8 cellular contexts compared by ENCODE assay signal in the genomic region with DNA sequence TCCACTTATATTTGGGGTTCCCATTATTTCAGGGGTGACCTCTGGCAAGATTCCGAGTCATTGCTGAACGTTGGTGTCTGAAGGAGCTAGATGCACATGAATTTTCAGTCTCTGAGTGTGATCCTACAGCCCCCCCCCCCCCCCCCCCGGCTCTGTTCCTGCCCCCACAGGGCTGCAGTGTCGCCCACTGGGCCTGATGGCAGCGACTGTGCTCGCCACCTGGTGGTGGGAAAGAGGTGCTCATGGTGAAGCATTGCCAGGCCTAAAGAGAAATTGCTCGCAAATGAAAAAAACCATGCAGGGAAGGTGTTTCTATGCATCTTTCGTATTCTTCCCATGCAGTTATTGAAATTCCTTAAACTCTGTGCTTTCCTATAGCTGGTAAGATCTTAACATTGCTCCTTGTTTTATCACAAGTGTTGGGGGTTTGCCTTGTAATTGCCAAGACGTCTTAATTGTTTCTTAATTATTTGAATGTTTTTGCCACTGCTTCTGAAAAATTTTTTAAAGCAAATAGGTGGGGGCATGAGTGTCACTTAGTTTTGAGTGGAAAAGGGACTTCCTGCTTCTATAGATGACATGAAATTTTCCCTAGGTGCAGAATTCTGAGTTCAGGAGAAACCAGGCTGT.
DNase-seq lines count a peak whose midpoint lies in the region; ATAC-seq and TF ChIP-seq lines count a peak whose summit lies in the region.

No MANE protein-coding gene starts in this region.

- H3K9me3 Mint-ChIP-seq in mesothelial cell of epicardium = no peaks in the 10 kb centered on the region

- H3K27me3 ChIP-seq in WERI-Rb-1 (ENCODE audit: insufficient read depth, low read depth, severe bottlenecking) = no peaks in the 10 kb centered on the region

- H3K4me3 ChIP-seq in WERI-Rb-1 (ENCODE audit: low read depth, low read length) (no peak overlapping the region), coronary artery (no peak overlapping the region)

- peak; percentile 74 for TF ChIP-seq CTCF in LNCAP (IDR thresholded peaks at IDR 0.05)
- TF ChIP-seq CTCF in WERI-Rb-1 (IDR thresholded peaks at IDR 0.05; ENCODE audit: low read depth, low read length) = peak; percentile 93
- peak; percentile 50 for TF ChIP-seq CTCF in coronary artery (IDR thresholded peaks at IDR 0.05)
- TF ChIP-seq CTCF in mesothelial cell of epicardium (IDR thresholded peaks at IDR 0.05; ENCODE audit: unreplicated experiment) = peak; percentile 85

- H3K27me3 Mint-ChIP-seq in mesothelial cell of epicardium (ENCODE audit: low read depth) = no peaks in the 10 kb centered on the region

- peaks cover 14% of the 10 kb centered on the region for H3K4me1 Mint-ChIP-seq in mesothelial cell of epicardium

- H3K36me3 ChIP-seq in WERI-Rb-1 = peaks cover 7% of the 10 kb centered on the region

- DNase-seq in EL = peak; percentile 54
- peak; percentile 71 for DNase-seq in WERI-Rb-1
- no peak for DNase-seq in coronary artery (ENCODE audit: low spot score)
- no peak for DNase-seq in mesothelial cell of epicardium (ENCODE audit: low spot score in 2 of 2, unreplicated experiment in 2 of 2)
- DNase-seq in stromal cell of bone marrow (ENCODE audit: low read depth) = peak; percentile 20
- no peak for DNase-seq in NCI-H774 (lab: John Stamatoyannopoulos, UW)

- H3K4me3 Mint-ChIP-seq in mesothelial cell of epicardium = no peak overlapping the region

- ATAC-seq in GM21447 (IDR thresholded peaks at IDR 0.05; ENCODE audit: unreplicated experiment) = peak; percentile 78

- H3K27ac Mint-ChIP-seq in mesothelial cell of epicardium = no peak overlapping the region

- H3K36me3 Mint-ChIP-seq in mesothelial cell of epicardium = peaks cover 7% of the 10 kb centered on the region

- H3K27ac ChIP-seq in WERI-Rb-1 (no peak overlapping the region), coronary artery (no peak overlapping the region)

- no peaks in the 10 kb centered on the region for H3K9me3 ChIP-seq in WERI-Rb-1 (ENCODE audit: severe bottlenecking)

Comparison
In these comparisons a context has a peak if more than half of its experiments do, and no peak if none do; other contexts are left out.
1. DNase-seq: peak in EL (single experiment), WERI-Rb-1 (single experiment) and stromal cell of bone marrow (single experiment); none in coronary artery (single experiment), mesothelial cell of epicardium (0 of 2) and NCI-H774 (single experiment).
2. Peak in every context shown above with its lines, with median percentiles within 50 percentile points of each other: CTCF ChIP-seq.